ENCODE assay signal across 11 cellular contexts in genomic region chrX:49271341-49271740, GRCh38. TPM values are rescaled to one million over a fixed set of nuclear protein-coding genes. Genes with fewer than 3 reads are reported as not detected.
DNase-seq lines count a peak whose midpoint lies in the region; ATAC-seq and TF ChIP-seq lines count a peak whose summit lies in the region.
"Had no signal": no experiment of that assay in that cellular context is flagged by ENCODE, and none has a peak within 500 bp of the region (broad histone marks: within the 10 kb centered on the region; RNA-seq: fewer than 3 reads in every experiment).

No MANE protein-coding gene starts in this region.

- peak overlapping the region; percentile 32 for H3K27ac ChIP-seq in right cardiac atrium (ENCODE audit: low read length)
- no peak overlapping the region for H3K27ac ChIP-seq in right atrium auricular region
- H3K27ac ChIP-seq in effector memory CD4-positive, alpha-beta T cell (ENCODE audit: insufficient read depth, low read length, poor library complexity, severe bottlenecking), result peak overlapping the region; percentile 2
- no peak overlapping the region for H3K27ac ChIP-seq in upper lobe of right lung

- H3K9me3 ChIP-seq in right cardiac atrium (ENCODE audit: control insufficient read depth, low read length), result no peaks in the 10 kb centered on the region
- H3K9me3 ChIP-seq in right atrium auricular region, result no peaks in the 10 kb centered on the region
- no peaks in the 10 kb centered on the region for H3K9me3 ChIP-seq in effector memory CD4-positive, alpha-beta T cell (ENCODE audit: control insufficient read depth, low read length)
- no peaks in the 10 kb centered on the region for H3K9me3 ChIP-seq in upper lobe of right lung

- H3K4me3 ChIP-seq in right cardiac atrium (ENCODE audit: low read length) (peak overlapping the region; percentile 12), right atrium auricular region (no peak overlapping the region), upper lobe of right lung (peak overlapping the region; percentile 68)
- H3K4me3 ChIP-seq in effector memory CD4-positive, alpha-beta T cell (ENCODE audit: insufficient read depth, low read depth, low read length, poor library complexity, severe bottlenecking), result no peak overlapping the region

- TF ChIP-seq CTCF in right atrium auricular region (IDR thresholded peaks at IDR 0.05) (no peak), upper lobe of right lung (IDR thresholded peaks at IDR 0.05) (no peak)

- H3K4me1 ChIP-seq in right cardiac atrium (ENCODE audit: control insufficient read depth, insufficient read depth, low read length), result peaks cover 1% of the 10 kb centered on the region
- H3K4me1 ChIP-seq in right atrium auricular region, result peaks cover 0 to 30% of the 10 kb centered on the region in 2 donors
- H3K4me1 ChIP-seq in effector memory CD4-positive, alpha-beta T cell (ENCODE audit: control insufficient read depth, insufficient read depth, low read length, poor library complexity, severe bottlenecking), result peaks cover 37% of the 10 kb centered on the region
- H3K4me1 ChIP-seq in upper lobe of right lung, result peaks cover 11% of the 10 kb centered on the region

- H3K27me3 ChIP-seq in right cardiac atrium (ENCODE audit: control insufficient read depth, insufficient read depth) (no peaks in the 10 kb centered on the region), right atrium auricular region (no peaks in the 10 kb centered on the region), upper lobe of right lung (no peaks in the 10 kb centered on the region)
- H3K27me3 ChIP-seq in effector memory CD4-positive, alpha-beta T cell (replicated peaks; ENCODE audit: control insufficient read depth, insufficient read depth, low read length, poor library complexity, severe bottlenecking), result no peaks in the 10 kb centered on the region

- DNase-seq in right cardiac atrium (no peak), right atrium auricular region (ENCODE audit: low spot score) (no peak), upper lobe of right lung (no peak), HK-2 (ENCODE audit: unreplicated experiment) (no peak)
- no peak for DNase-seq in effector memory CD4-positive, alpha-beta T cell
- DNase-seq: COR-L47, NCI-H748 treated with DMSO at 0.1 percent for 48 hours had no signal

- WGBS in right cardiac atrium, result 80% methylated on average over 2 of the region's 2 CpGs

- H3K36me3 ChIP-seq in right atrium auricular region (no peaks in the 10 kb centered on the region), upper lobe of right lung (no peaks in the 10 kb centered on the region)
- no peaks in the 10 kb centered on the region for H3K36me3 ChIP-seq in effector memory CD4-positive, alpha-beta T cell (ENCODE audit: control insufficient read depth, insufficient read depth, low read length)

- intact Hi-C loops in right cardiac atrium (cut with DNase I), result loop anchor here in 1 of 4 donors (10.0 kb wide), 1 partner anchor 77 kb away; no protein-coding TSS in a partner anchor
- intact Hi-C loops in upper lobe of right lung (cut with DNase I), result no loop called here

- no peak for ATAC-seq in right cardiac atrium
- ATAC-seq in upper lobe of right lung, result no peak
- ATAC-seq in HG03378 (IDR thresholded peaks at IDR 0.05; ENCODE audit: unreplicated experiment), result no peak

RNA-seq across cellular contexts. Expression of gene PPP1R3F, which starts 1.7 kb away (rescaled TPM):
- total RNA-seq in right cardiac atrium (10 to 100 TPM; 23.8 to 29.3 (median 25.5) TPM), right atrium auricular region (10 to 100 TPM; 24.2 to 29.6 TPM), upper lobe of right lung (6.0 TPM)
- 23.5 TPM for polyA plus RNA-seq in right cardiac atrium

RNA-seq across cellular contexts. Expression of gene FOXP3, which starts 6.8 kb away (rescaled TPM):
- total RNA-seq in right cardiac atrium (under 1 TPM in 2 of 4 donors, not detected in 2; 0.09 to 0.28 TPM), right atrium auricular region (not detected), upper lobe of right lung (0.35 TPM)
- polyA plus RNA-seq in right cardiac atrium, result 0.05 TPM
- total RNA-seq: urinary bladder had no signal

RNA-seq across cellular contexts. Expression of gene GAGE10, which starts 32.1 kb away (rescaled TPM):
- total RNA-seq in right cardiac atrium, result not detected
- not detected for polyA plus RNA-seq in right cardiac atrium
- not detected for total RNA-seq in right atrium auricular region
- total RNA-seq in upper lobe of right lung, result not detected
- total RNA-seq: fibroblast of villous mesenchyme, renal cortical epithelial cell, urinary bladder had no signal
- polyA plus RNA-seq: urinary bladder had no signal

RNA-seq across cellular contexts. Expression of gene CCDC22, which starts 36.1 kb away (rescaled TPM):
- total RNA-seq in right cardiac atrium, result 10 to 100 TPM in 3 of 4 donors, 1 to 10 TPM in 1; 9.2 to 13.7 (median 12.2) TPM
- 8.5 TPM for polyA plus RNA-seq in right cardiac atrium
- 10 to 100 TPM in 1 of 2 donors, 1 to 10 TPM in 1; 9.5 to 14.4 TPM for total RNA-seq in right atrium auricular region
- total RNA-seq in upper lobe of right lung, result 17.4 TPM

RNA-seq across cellular contexts. Expression of gene CACNA1F, which starts 38.2 kb away (rescaled TPM):
- total RNA-seq in right cardiac atrium (under 1 TPM; 0.17 to 0.78 (median 0.19) TPM), right atrium auricular region (under 1 TPM; 0.08 to 0.11 TPM), upper lobe of right lung (1.4 TPM)
- 0.09 TPM for polyA plus RNA-seq in right cardiac atrium
- total RNA-seq: fibroblast of villous mesenchyme had no signal

Comparison
In these comparisons a context has a peak if more than half of its experiments do, and no peak if none do; other contexts are left out.
1. H3K27ac ChIP-seq: peak in right cardiac atrium (single experiment) and effector memory CD4-positive, alpha-beta T cell (single experiment); none in right atrium auricular region (0 of 2) and upper lobe of right lung (single experiment).
2. H3K4me3 ChIP-seq: peak in right cardiac atrium (single experiment) and upper lobe of right lung (single experiment); none in right atrium auricular region (0 of 2) and effector memory CD4-positive, alpha-beta T cell (single experiment).